ENCODE assay signal across 10 cellular contexts in genomic region chr18:74595425-74595824, GRCh38. TPM values are rescaled to one million over a fixed set of nuclear protein-coding genes. Genes with fewer than 3 reads are reported as not detected.
DNase-seq lines count a peak whose midpoint lies in the region; ATAC-seq and TF ChIP-seq lines count a peak whose summit lies in the region.
"Had no signal": no experiment of that assay in that cellular context is flagged by ENCODE, and none has a peak within 500 bp of the region (broad histone marks: within the 10 kb centered on the region; RNA-seq: fewer than 3 reads in every experiment).

No MANE protein-coding gene starts in this region.

- H4K20me1 ChIP-seq in PC-9 (ENCODE audit: insufficient read depth) (peaks cover 4% of the 10 kb centered on the region; the same call in 1 of the 2 replicates), hepatocyte (ENCODE audit: insufficient read depth, poor library complexity, severe bottlenecking) (no peaks in the 10 kb centered on the region)

- TF ChIP-seq CTCF in left ventricle myocardium inferior (IDR thresholded peaks at IDR 0.05; ENCODE audit: borderline replicate concordance): no peak
- no peak for TF ChIP-seq CTCF in PC-9 (conservative IDR thresholded peaks at IDR 0.05)
- no peak for TF ChIP-seq CTCF in hepatocyte (IDR thresholded peaks at IDR 0.05; ENCODE audit: poor library complexity)
- TF ChIP-seq CTCF in upper lobe of right lung (IDR thresholded peaks at IDR 0.05): no peak

- H3K4me1 ChIP-seq in left ventricle myocardium inferior (peaks cover 55% of the 10 kb centered on the region), PC-9 (replicated peaks; ENCODE audit: insufficient read depth) (peaks cover 25% of the 10 kb centered on the region), hepatocyte (ENCODE audit: insufficient read depth) (peaks cover 21% of the 10 kb centered on the region), upper lobe of right lung (peaks cover 35% of the 10 kb centered on the region)

- H3K36me3 ChIP-seq in left ventricle myocardium inferior: peaks cover 29% of the 10 kb centered on the region
- H3K36me3 ChIP-seq in PC-9 (ENCODE audit: low read depth): peaks cover 16% of the 10 kb centered on the region; the same call in 1 of the 2 replicates
- H3K36me3 ChIP-seq in hepatocyte (replicated peaks; ENCODE audit: insufficient read depth, low read depth): no peaks in the 10 kb centered on the region
- H3K36me3 ChIP-seq in upper lobe of right lung: no peaks in the 10 kb centered on the region
- no peaks in the 10 kb centered on the region; the same call in 1 of the 2 replicates for H3K36me3 ChIP-seq in MG63

- H3K4me3 ChIP-seq in left ventricle myocardium inferior (peak overlapping the region; percentile 89), PC-9 (no peak overlapping the region), hepatocyte (no peak overlapping the region), upper lobe of right lung (no peak overlapping the region), MG63 (no peak overlapping the region)

- H2AFZ ChIP-seq in PC-9 (no peak overlapping the region), hepatocyte (no peak overlapping the region)

- no peak for ATAC-seq in Right ventricle myocardium inferior
- ATAC-seq in upper lobe of right lung: no peak

- peak overlapping the region; percentile 93; the same call in 1 of the 2 replicates for H3K4me2 ChIP-seq in PC-9
- H3K4me2 ChIP-seq in hepatocyte: peak overlapping the region; percentile 91

- peak overlapping the region; percentile 99 for H3K27ac ChIP-seq in left ventricle myocardium inferior (replicated peaks)
- no peak overlapping the region for H3K27ac ChIP-seq in PC-9
- no peak overlapping the region for H3K27ac ChIP-seq in hepatocyte
- H3K27ac ChIP-seq in upper lobe of right lung: peak overlapping the region; percentile 3
- H3K27ac ChIP-seq: C4-2B had no signal

- BruUV-seq in PC-9 (replicated peaks; lab: Mats Ljungman, UMichigan): no TSS peak

- intact Hi-C loops in left ventricle myocardium inferior (cut with micrococcal nuclease) (no loop called here), Right ventricle myocardium inferior (cut with DNase I) (loop anchor here (5.0 kb wide), 1 partner anchor 617 kb away; the partner anchor contains the start of gene TSHZ1), PC-9 (cut with micrococcal nuclease; ENCODE audit: unreplicated experiment) (no loop called here), upper lobe of right lung (cut with DNase I) (no loop called here)

- CTCF ChIA-PET in PC-9 (lab: Charles Lee): no interaction called here

- H3K79me2 ChIP-seq in PC-9 (ENCODE audit: low read depth): peaks cover 35% of the 10 kb centered on the region
- peaks cover 39% of the 10 kb centered on the region for H3K79me2 ChIP-seq in hepatocyte

- peaks cover 12% of the 10 kb centered on the region; the same call in 1 of the 2 replicates for H3F3A ChIP-seq in PC-9 (ENCODE audit: insufficient read depth, low read depth)

- H3K27me3 ChIP-seq in left ventricle myocardium inferior (ENCODE audit: low read depth): no peaks in the 10 kb centered on the region
- H3K27me3 ChIP-seq in PC-9 (ENCODE audit: insufficient read depth, low read depth): peaks cover 6% of the 10 kb centered on the region; the same call in 1 of the 2 replicates
- H3K27me3 ChIP-seq in hepatocyte: no peaks in the 10 kb centered on the region
- no peaks in the 10 kb centered on the region for H3K27me3 ChIP-seq in upper lobe of right lung
- no peaks in the 10 kb centered on the region for H3K27me3 ChIP-seq in MG63

- POLR2A ChIA-PET in PC-9 (lab: Charles Lee; ENCODE audit: unreplicated experiment): no interaction called here

- H3K9me2 ChIP-seq in PC-9 (ENCODE audit: insufficient read depth) (no peaks in the 10 kb centered on the region), hepatocyte (replicated peaks; ENCODE audit: insufficient read depth) (no peaks in the 10 kb centered on the region)

- no peak for DNase-seq in left ventricle myocardium inferior
- no peak for DNase-seq in Right ventricle myocardium inferior (ENCODE audit: missing footprints)
- DNase-seq in PC-9: no peak
- no peak for DNase-seq in hepatocyte (ENCODE audit: low spot score)
- DNase-seq in upper lobe of right lung: no peak
- DNase-seq in retina: no peak
- DNase-seq in 8988T: no peak
- DNase-seq in MG63: no peak
- DNase-seq: NCI-H1436 treated with DMSO at 0.1 percent for 48 hours had no signal

- H3K9me3 ChIP-seq in left ventricle myocardium inferior (replicated peaks) (no peaks in the 10 kb centered on the region), PC-9 (ENCODE audit: insufficient read depth, low read depth) (peaks cover 5% of the 10 kb centered on the region; the same call in 1 of the 2 replicates), hepatocyte (ENCODE audit: low read depth) (no peaks in the 10 kb centered on the region), upper lobe of right lung (no peaks in the 10 kb centered on the region), MG63 (no peaks in the 10 kb centered on the region)

RNA-seq across cellular contexts. Expression of gene ZNF407, which starts 2.2 kb away (rescaled TPM):
- total RNA-seq in left ventricle myocardium inferior: 10.6 TPM
- total RNA-seq in Right ventricle myocardium inferior: 10.7 TPM
- total RNA-seq in PC-9 (2021): 8.7 and 13.4 TPM in 2 replicates
- total RNA-seq in hepatocyte: 12.4 and 13.4 TPM in 2 replicates
- 3.2 and 5.1 TPM in 2 replicates for polyA plus RNA-seq in hepatocyte
- total RNA-seq in upper lobe of right lung: 18.4 TPM
- 3.7 and 4.4 TPM in 2 replicates for total RNA-seq in MG63 (2014; rRNA removed; shearing (Covaris generic); ENCODE audit: low replicate concordance)

Comparison
In these comparisons a context has a peak if more than half of its experiments do, and no peak if none do; other contexts are left out.
1. H3K27ac ChIP-seq: peak in left ventricle myocardium inferior (single experiment) and upper lobe of right lung (single experiment); none in PC-9 (single experiment) and hepatocyte (single experiment).